ENCODE assay signal across 8 cellular contexts in the genomic region with DNA sequence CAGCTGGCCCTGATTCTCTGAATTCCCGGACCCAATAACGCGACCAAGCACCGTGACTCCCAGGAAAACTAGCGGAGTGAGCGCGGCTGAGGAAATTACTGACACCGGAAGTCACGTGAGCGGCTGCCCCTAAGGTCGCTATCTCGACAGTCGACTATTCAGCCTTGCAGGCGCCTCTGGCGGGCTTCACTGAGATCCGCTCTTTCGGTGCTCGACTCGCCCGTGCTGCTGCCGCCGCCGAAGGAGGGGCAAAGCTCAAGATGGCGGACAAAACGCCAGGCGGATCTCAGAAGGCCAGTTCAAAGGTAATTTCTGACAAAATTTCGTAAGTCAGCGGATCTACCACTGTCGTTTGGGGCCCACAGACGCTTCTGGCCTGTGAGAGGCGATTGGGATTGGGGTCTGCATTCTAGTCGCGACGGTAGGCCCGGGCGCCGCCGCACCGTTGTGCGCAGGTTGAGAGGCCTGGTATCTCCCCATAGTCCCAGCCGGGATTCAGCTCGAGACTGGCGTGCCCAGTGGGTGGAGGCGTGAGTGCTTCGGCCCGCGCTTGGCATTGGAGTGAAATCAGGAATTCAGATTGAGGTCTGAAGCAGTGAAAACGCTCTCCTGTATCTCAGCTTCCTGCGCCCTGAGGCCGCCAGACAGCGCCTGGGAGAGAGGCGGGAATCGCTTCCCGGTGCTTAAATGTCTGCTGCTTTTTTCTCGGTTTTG. TPM values are rescaled to one million over a fixed set of nuclear protein-coding genes. Genes with fewer than 3 reads are reported as not detected.
DNase-seq lines count a peak whose midpoint lies in the region; ATAC-seq and TF ChIP-seq lines count a peak whose summit lies in the region.

A gene (plus strand): TSS at position 202 of the 714 bp plus-strand sequence. CDS start 59 bp downstream, at position 261.

- H3K9me3 ChIP-seq in mucosa of descending colon: no peaks in the 10 kb centered on the region

- H3K4me3 Mint-ChIP-seq in IgD-negative memory B cell: peak within 1 kb of the TSS; percentile 93 to 99 (median 98)

- peak within 1 kb of the TSS; percentile 90 to 100 (median 99) for H3K27ac Mint-ChIP-seq in IgD-negative memory B cell

- peaks cover 19% of the 10 kb centered on the region for H3K4me1 ChIP-seq in mucosa of descending colon (ENCODE audit: low read depth)

- ATAC-seq in GM21529 (IDR thresholded peaks at IDR 0.05; ENCODE audit: unreplicated experiment) (peak; percentile 83), mucosa of descending colon (peak; percentile 98)

- H3K4me3 ChIP-seq in epithelial cell of esophagus (ENCODE audit: low read length) (peak within 1 kb of the TSS; percentile 93), mucosa of descending colon (peak within 1 kb of the TSS; percentile 96)

- no peaks in the 10 kb centered on the region for H3K9me3 Mint-ChIP-seq in IgD-negative memory B cell

- H3K36me3 Mint-ChIP-seq in IgD-negative memory B cell: no peaks in the 10 kb centered on the region

- peaks cover 2% of the 10 kb centered on the region for H3K27me3 Mint-ChIP-seq in IgD-negative memory B cell

- intact Hi-C loops in mucosa of descending colon (cut with DNase I, micrococcal nuclease): no loop called here

- peaks cover 22 to 39% (median 24%) of the 10 kb centered on the region in 3 donors for H3K4me1 Mint-ChIP-seq in IgD-negative memory B cell

- TF ChIP-seq CTCF in epithelial cell of esophagus (IDR thresholded peaks at IDR 0.05; ENCODE audit: insufficient read depth, low read depth, low read length, missing control alignments) (no peak), mucosa of descending colon (IDR thresholded peaks at IDR 0.05) (peak; percentile 5)

- DNase-seq in DMS 273 treated with DMSO at 0.1 percent for 48 hours (lab: John Stamatoyannopoulos, UW): peak; percentile 99
- peak; percentile 71 for DNase-seq in OCI-M2 (lab: John Stamatoyannopoulos, UW; ENCODE audit: unreplicated experiment)
- peak; percentile 85 for DNase-seq in activated T-cell treated with anti-CD3 and anti-CD28 coated beads for 4 hours
- DNase-seq in epithelial cell of esophagus (ENCODE audit: low read depth): peak; percentile 99
- peak; percentile 94 to 98 (median 97) for DNase-seq in mucosa of descending colon
- peak; percentile 87 for DNase-seq in stimulated activated CD8-positive, alpha-beta memory T cell treated with anti-CD3 and anti-CD28 coated beads, Interleukin-4, amount 100 ng/mL, for 24 hours (ENCODE audit: low read depth)

- no peaks in the 10 kb centered on the region for H3K36me3 ChIP-seq in mucosa of descending colon (ENCODE audit: low read depth)

RNA-seq across cellular contexts. Expression of the gene that starts here (rescaled TPM):
- 114 TPM for polyA plus RNA-seq in IgD-negative memory B cell
- total RNA-seq in mucosa of descending colon: 10 to 100 TPM; 62.4 to 75.5 (median 70.2) TPM

Comparison
In these comparisons a context has a peak if more than half of its experiments do, and no peak if none do; other contexts are left out.
1. Peak in every context shown above with its lines: DNase-seq, ATAC-seq and H3K4me3 ChIP-seq.